ENCODE assay signal across 14 cellular contexts in genomic region chr7:80622531-80622930, GRCh38. TPM values are rescaled to one million over a fixed set of nuclear protein-coding genes. Genes with fewer than 3 reads are reported as not detected.
DNase-seq lines count a peak whose midpoint lies in the region; ATAC-seq and TF ChIP-seq lines count a peak whose summit lies in the region.
"Had no signal": no experiment of that assay in that cellular context is flagged by ENCODE, and none has a peak within 500 bp of the region (broad histone marks: within the 10 kb centered on the region; RNA-seq: fewer than 3 reads in every experiment).

No MANE protein-coding gene starts in this region.

- intact Hi-C loops in Right ventricle myocardium superior (cut with DNase I), result no loop called here
- intact Hi-C loops in cardiac septum (cut with DNase I), result loop anchor here (5.0 kb wide), 1 partner anchor 35 kb away; no protein-coding TSS in a partner anchor

- H3K27ac ChIP-seq in RWPE2 (ENCODE audit: poor library complexity, severe bottlenecking), result no peak overlapping the region
- peak overlapping the region; percentile 81 for H3K27ac ChIP-seq in subcutaneous abdominal adipose tissue (ENCODE audit: low read depth, low read length)

- TF ChIP-seq CTCF in RWPE2 (IDR thresholded peaks at IDR 0.05; ENCODE audit: poor library complexity, severe bottlenecking) (no peak), fibroblast of pulmonary artery (IDR thresholded peaks at IDR 0.05; ENCODE audit: low read length, missing control alignments) (no peak)

- H3K27me3 ChIP-seq in RWPE2 (ENCODE audit: insufficient read depth, poor library complexity, severe bottlenecking), result no peaks in the 10 kb centered on the region
- no peaks in the 10 kb centered on the region for H3K27me3 ChIP-seq in subcutaneous abdominal adipose tissue (ENCODE audit: control insufficient read depth in 5 of 5, insufficient read depth in 4 of 5, low read length in 5 of 5)

- peak; percentile 10 for ATAC-seq in Right ventricle myocardium superior (ENCODE audit: poor library complexity)
- ATAC-seq in RWPE2 (ENCODE audit: low read depth), result peak; percentile 33; the same call in 1 of the 3 replicates
- no peak for ATAC-seq in HG02588 (IDR thresholded peaks at IDR 0.05; ENCODE audit: unreplicated experiment)

- H3K36me3 ChIP-seq in RWPE2 (ENCODE audit: low read depth) (no peaks in the 10 kb centered on the region), subcutaneous abdominal adipose tissue (ENCODE audit: control insufficient read depth in 5 of 5, insufficient read depth in 5 of 5, low read length in 5 of 5) (no peaks in the 10 kb centered on the region)

- H3K4me1 ChIP-seq in RWPE2 (ENCODE audit: insufficient read depth, poor library complexity, severe bottlenecking) (peaks cover 17% of the 10 kb centered on the region), subcutaneous abdominal adipose tissue (ENCODE audit: control insufficient read depth in 5 of 5, insufficient read depth in 5 of 5, low read length in 5 of 5) (peaks cover 0 to 59% (median 28%) of the 10 kb centered on the region in 5 donors)

- H3K9me3 ChIP-seq in RWPE2 (ENCODE audit: severe bottlenecking) (no peaks in the 10 kb centered on the region), subcutaneous abdominal adipose tissue (ENCODE audit: control insufficient read depth in 5 of 5, low read length in 5 of 5) (peaks cover 0 to 8% (median 4%) of the 10 kb centered on the region in 5 donors)

- H3K9ac ChIP-seq in subcutaneous abdominal adipose tissue (ENCODE audit: low read length in 5 of 5), result no peak overlapping the region

- no peak overlapping the region for H3K4me3 ChIP-seq in RWPE2 (ENCODE audit: severe bottlenecking)
- no peak overlapping the region for H3K4me3 ChIP-seq in fibroblast of pulmonary artery (replicated peaks; ENCODE audit: low read depth, low read length)
- peak overlapping the region in 2 of 5 donors; percentile 17 to 19 for H3K4me3 ChIP-seq in subcutaneous abdominal adipose tissue (ENCODE audit: low read depth in 1 of 5, low read length in 5 of 5)

- no peak for DNase-seq in Right ventricle myocardium superior
- no peak for DNase-seq in cardiac septum (ENCODE audit: low spot score)
- DNase-seq in RWPE2 (ENCODE audit: low spot score), result no peak
- DNase-seq in fibroblast of pulmonary artery (ENCODE audit: low read depth), result peak; percentile 66
- no peak for DNase-seq in NCI-H2107 (lab: John Stamatoyannopoulos, UW)
- DNase-seq in stimulated activated CD4-positive, alpha-beta T cell treated with anti-CD3 and anti-CD28 coated beads, Interleukin-2, amount 100 ng/mL, for 48 hours, result no peak
- DNase-seq: ACHN; activated CD4-positive, alpha-beta T cell treated with anti-CD3 and anti-CD28 coated beads, Interleukin-2, amount 50 U/mL, for 1 hour; activated gamma-delta T cell; NCI-H1436; NCI-H82 had no signal

RNA-seq across cellular contexts. Expression of gene CD36, which starts 15.9 kb away (rescaled TPM):
- 1,239 TPM for total RNA-seq in Right ventricle myocardium superior
- 717 TPM for total RNA-seq in cardiac septum
- total RNA-seq: T-helper 1 cell treated with Interleukin-12 subunit alpha and Interleukin-12 subunit beta and Interleukin-4 antibody, amounts not matched to agents 30 ng/mL and 1 ng/mL, for 36 hours had no signal
